In genomic region chr19:10852941-10853340, GRCh38 we compare ENCODE assay signal across 19 cellular contexts. TPM values are rescaled to one million over a fixed set of nuclear protein-coding genes. Genes with fewer than 3 reads are reported as not detected.
DNase-seq lines count a peak whose midpoint lies in the region; ATAC-seq, FAIRE-seq and TF ChIP-seq lines count a peak whose summit lies in the region.
"Had no signal": no experiment of that assay in that cellular context is flagged by ENCODE, and none has a peak within 500 bp of the region (broad histone marks: within the 10 kb centered on the region; RNA-seq: fewer than 3 reads in every experiment).

No MANE protein-coding gene starts in this region.

- H3K9me3 ChIP-seq in HepG2 (ENCODE audit: low read length) (no peaks in the 10 kb centered on the region), right lobe of liver (no peaks in the 10 kb centered on the region), K562 (replicated peaks; ENCODE audit: control insufficient read depth, insufficient read depth, low read depth, low read length) (no peaks in the 10 kb centered on the region)
- H3K9me3 ChIP-seq: A549; BLaER1 treated with 17β-estradiol and CSF1 and Interleukin-3, amounts not matched to agents 10 nM and 100 nM had no signal

- no peaks in the 10 kb centered on the region for H3K9me1 ChIP-seq in K562 (ENCODE audit: control insufficient read depth, insufficient read depth, low read length)

- intact Hi-C loops in HepG2 (cut with micrococcal nuclease; ENCODE audit: unreplicated experiment): no loop called here
- intact Hi-C loops in right lobe of liver (cut with DNase I): no loop called here
- intact Hi-C loops in K562 (cut with micrococcal nuclease): no loop called here

- TF ChIP-seq CTCF in HepG2 (CRISPR knock-in tag; IDR thresholded peaks at IDR 0.05): no peak
- TF ChIP-seq CTCF in right lobe of liver (IDR thresholded peaks at IDR 0.05): no peak
- TF ChIP-seq CTCF in K562 (IDR thresholded peaks at IDR 0.05 in 2 of 3, conservative IDR thresholded peaks at IDR 0.05 in 1 of 3; ENCODE audit: insufficient read depth in 2 of 3, low read depth in 1 of 3, low read length in 3 of 3): no peak

- in situ Hi-C loops in HepG2 (cut with HindIII; ENCODE audit: extremely low pct_ligation_motif_present, low pct_unique_long_range_greater_than_20kb): no loop called here
- in situ Hi-C loops in K562 (cut with MboI): no loop called here

- no peak overlapping the region for H3K4me3 ChIP-seq in HepG2 (replicated peaks in 1 of 3; ENCODE audit: insufficient read depth in 1 of 3, low read depth in 2 of 3, low read length in 3 of 3)
- no peak overlapping the region for H3K4me3 ChIP-seq in right lobe of liver
- no peak overlapping the region for H3K4me3 ChIP-seq in K562
- H3K4me3 ChIP-seq: A549; BLaER1 treated with 17β-estradiol and CSF1 and Interleukin-3, amounts not matched to agents 10 nM and 100 nM had no signal

- no peak for TF ChIP-seq POLR2A in HepG2 (IDR thresholded peaks at IDR 0.05; ENCODE audit: insufficient read depth in 1 of 2, low read depth in 2 of 2, low read length in 2 of 2)
- no peak for TF ChIP-seq POLR2A in right lobe of liver (IDR thresholded peaks at IDR 0.05)
- no peak for TF ChIP-seq POLR2A in K562 (conservative IDR thresholded peaks at IDR 0.05)

- no peaks in the 10 kb centered on the region for H3K36me3 ChIP-seq in HepG2 (replicated peaks in 1 of 2; ENCODE audit: control insufficient read depth in 1 of 2, insufficient read depth in 2 of 2, low read length in 2 of 2)
- no peaks in the 10 kb centered on the region for H3K36me3 ChIP-seq in right lobe of liver
- H3K36me3 ChIP-seq in K562 (ENCODE audit: control insufficient read depth, insufficient read depth, low read length): no peaks in the 10 kb centered on the region

- H3K4me2 ChIP-seq in HepG2 (ENCODE audit: low read depth, low read length) (0 out of 2 replicates have a peak overlapping the region, but pooled peaks have one; percentile 7), K562 (ENCODE audit: insufficient read depth, low read length) (no peak overlapping the region)
- H3K4me2 ChIP-seq: A549 had no signal

- H3K4me1 ChIP-seq in HepG2 (ENCODE audit: insufficient read depth, low read length) (peaks cover 36% of the 10 kb centered on the region), right lobe of liver (no peaks in the 10 kb centered on the region), K562 (replicated peaks in 1 of 2; ENCODE audit: control insufficient read depth in 2 of 2, insufficient read depth in 2 of 2, low read length in 2 of 2) (peaks cover 0 to 8% of the 10 kb centered on the region in 2 experiments; a peak in 1 of 5 replicates)
- H3K4me1 ChIP-seq: A549 had no signal

- no peak overlapping the region for H3K9ac ChIP-seq in HepG2 (ENCODE audit: insufficient read depth, low read depth, low read length)
- H3K9ac ChIP-seq in K562 (ENCODE audit: insufficient read depth in 1 of 2, low read depth in 2 of 2, low read length in 2 of 2): no peak overlapping the region
- H3K9ac ChIP-seq: BLaER1 treated with 17β-estradiol and CSF1 and Interleukin-3, amounts not matched to agents 10 nM and 100 nM had no signal

- WGBS in HepG2 (ENCODE audit: low lambda C conversion rate): 10% methylated on average over 7 of the region's 7 CpGs
- 17% methylated on average over 1 of the region's 7 CpGs for WGBS in right lobe of liver (ENCODE audit: insufficient coverage, low coverage, low lambda C conversion rate, missing lambda C conversion rate)
- WGBS in K562 (ENCODE audit: insufficient coverage, low coverage, missing lambda C conversion rate): 34% methylated on average over 7 of the region's 7 CpGs

- POLR2A ChIA-PET in HepG2 (lab: Yijun Ruan, JAX) (interaction anchor here (2.3 to 2.5 kb wide), 2 partner anchors 11 to 17 kb away, joined by 9 to 30 read pairs; partner anchors contain the start of gene TMED1), K562 (lab: Yijun Ruan, JAX) (interaction anchor here (0.9 to 1.1 kb wide), 2 partner anchors 13 to 32 kb away, joined by 3 to 4 read pairs; no protein-coding TSS in a partner anchor)

- H3K79me2 ChIP-seq in HepG2 (ENCODE audit: insufficient read depth, low read length): no peaks in the 10 kb centered on the region
- no peaks in the 10 kb centered on the region for H3K79me2 ChIP-seq in K562 (ENCODE audit: control insufficient read depth, insufficient read depth, low read length)

- H3K27me3 ChIP-seq in HepG2 (ENCODE audit: control insufficient read depth in 1 of 2, insufficient read depth in 2 of 2, low read length in 2 of 2) (no peaks in the 10 kb centered on the region; a peak in 1 of 5 replicates), right lobe of liver (no peaks in the 10 kb centered on the region), K562 (ENCODE audit: control insufficient read depth in 2 of 2, insufficient read depth in 2 of 2, low read length in 2 of 2) (no peaks in the 10 kb centered on the region)
- H3K27me3 ChIP-seq: BLaER1 treated with 17β-estradiol and CSF1 and Interleukin-3, amounts not matched to agents 10 nM and 100 nM had no signal

- FAIRE-seq in HepG2 (lab: Jason Lieb, UNC): no peak
- no peak for FAIRE-seq in K562 (lab: Jason Lieb, UNC)
- FAIRE-seq: A549, G401.6, GM12891, GM19239 had no signal

- H3K27ac ChIP-seq in HepG2 (ENCODE audit: extremely low read length, insufficient read depth, low read length) (no peak overlapping the region), right lobe of liver (no peak overlapping the region), K562 (ENCODE audit: extremely low read depth, low read depth, low read length) (no peak overlapping the region)
- H3K27ac ChIP-seq: 22Rv1; A549; BLaER1 treated with 17β-estradiol and CSF1 and Interleukin-3, amounts not matched to agents 10 nM and 100 nM; C4-2B had no signal

- H2AFZ ChIP-seq in HepG2 (ENCODE audit: low read length) (no peak overlapping the region), K562 (ENCODE audit: low read depth, low read length) (no peak overlapping the region)

- no TSS peak for BruUV-seq in HepG2 (replicated peaks; lab: Mats Ljungman, UMichigan)
- BruUV-seq in K562 (replicated peaks; lab: Mats Ljungman, UMichigan): no TSS peak

- ATAC-seq in HepG2: no peak
- ATAC-seq in right lobe of liver: no peak
- ATAC-seq in K562: no peak

- no peak for TF ChIP-seq RAD21 in HepG2 (CRISPR knock-in tag; IDR thresholded peaks at IDR 0.05)
- TF ChIP-seq RAD21 in K562 (CRISPR knock-in tag; conservative IDR thresholded peaks at IDR 0.05 in 1 of 2, IDR thresholded peaks at IDR 0.05 in 1 of 2): no peak

- CTCF ChIA-PET in HepG2 (lab: Yijun Ruan, JAX; ENCODE audit: low intra/inter-chr PET ratio, low total read pairs): no interaction called here
- CTCF ChIA-PET in K562 (lab: Yijun Ruan, JAX; ENCODE audit: low intra/inter-chr PET ratio): no interaction called here

- TF ChIP-seq EP300 in HepG2 (IDR thresholded peaks at IDR 0.05; ENCODE audit: low read depth in 2 of 2, low read length in 2 of 2) (no peak), HepG2 (CRISPR knock-in tag; IDR thresholded peaks at IDR 0.05; ENCODE audit: borderline replicate concordance) (no peak), K562 (IDR thresholded peaks at IDR 0.05; ENCODE audit: low read length) (no peak)

- no peak for DNase-seq in HepG2 (ENCODE audit: low spot score)
- no peak for DNase-seq in right lobe of liver
- no peak for DNase-seq in K562 (ENCODE audit: extremely low read depth in 1 of 4, low spot score in 3 of 4)
- no peak for DNase-seq in T-helper 2 cell
- no peak for DNase-seq in DMS 273 (lab: John Stamatoyannopoulos, UW; ENCODE audit: unreplicated experiment)
- DNase-seq: AML-193; CD4-positive, alpha-beta memory T cell; CD4-positive, CD25-positive, alpha-beta regulatory T cell; CD8-positive, alpha-beta memory T cell; COR-L47; DMS79 treated with DMSO at 0.1 percent for 48 hours; GF-D8 had no signal

- H4K20me1 ChIP-seq in HepG2 (ENCODE audit: insufficient read depth, low read length): no peaks in the 10 kb centered on the region
- no peaks in the 10 kb centered on the region for H4K20me1 ChIP-seq in K562 (replicated peaks; ENCODE audit: control insufficient read depth, insufficient read depth, low read length)
- H4K20me1 ChIP-seq: BLaER1 treated with 17β-estradiol and CSF1 and Interleukin-3, amounts not matched to agents 10 nM and 100 nM had no signal

RNA-seq across cellular contexts. Expression of gene C19orf38, which starts 4.7 kb away (rescaled TPM):
- not detected in 2 replicates for total RNA-seq in HepG2 (2016; rRNA removed; fragmentation: Illumina TruSeq; extraction: Trizol)
- not detected in 2 replicates for total RNA-seq in HepG2 (2016; cell fraction: cytosol; rRNA removed; fragmentation: Illumina TruSeq; extraction: Trizol; ENCODE audit: low read depth)
- total RNA-seq in HepG2 (2016; cell fraction: insoluble cytoplasmic fraction; rRNA removed; fragmentation: Illumina TruSeq; extraction: Trizol): not detected in 2 replicates
- 0.37 TPM in 1 of 2 replicates, not detected in the other for total RNA-seq in HepG2 (2016; cell fraction: membrane; rRNA removed; fragmentation: Illumina TruSeq; extraction: Trizol)
- total RNA-seq in HepG2 (2016; cell fraction: nucleus; rRNA removed; fragmentation: Illumina TruSeq; extraction: Trizol): not detected in 2 replicates
- 0.10 and 0.11 TPM in 2 replicates for polyA plus RNA-seq in HepG2 (2011; rRNA removed)
- polyA plus RNA-seq in HepG2 (2011; cell fraction: cytosol; rRNA removed): 0.09 TPM in 1 of 2 replicates, not detected in the other
- polyA plus RNA-seq in HepG2 (2011; cell fraction: nucleus; rRNA removed): not detected in 2 replicates
- polyA plus RNA-seq in HepG2 (2012): 0.12 TPM in 1 of 2 replicates, not detected in the other
- not detected in 2 replicates for polyA plus RNA-seq in HepG2 (2016; cell fraction: cytosol; fragmentation: Illumina TruSeq; extraction: Trizol; ENCODE audit: low read depth)
- polyA plus RNA-seq in HepG2 (2016; cell fraction: insoluble cytoplasmic fraction; fragmentation: Illumina TruSeq; extraction: Trizol; ENCODE audit: low read depth): not detected in 2 replicates
- 0.14 TPM in 1 of 2 replicates, not detected in the other for polyA plus RNA-seq in HepG2 (2016; cell fraction: membrane; fragmentation: Illumina TruSeq; extraction: Trizol; ENCODE audit: low read depth)
- polyA plus RNA-seq in HepG2 (2016; cell fraction: nucleus; fragmentation: Illumina TruSeq; extraction: Trizol; ENCODE audit: insufficient read depth, low read depth): not detected in 2 replicates
- polyA minus RNA-seq in HepG2 (2011; rRNA and poly(A)+ RNA removed; ENCODE audit: low replicate concordance): 0.49 TPM in 1 of 2 replicates, not detected in the other
- polyA minus RNA-seq in HepG2 (2011; cell fraction: cytosol; rRNA and poly(A)+ RNA removed): not detected in 2 replicates
- polyA minus RNA-seq in HepG2 (2011; cell fraction: nucleus; rRNA and poly(A)+ RNA removed): not detected in 2 replicates
- total RNA-seq in right lobe of liver: 1 to 10 TPM in 5 of 6 experiments, under 1 TPM in 1; 0.58 to 2.7 (median 1.4) TPM
- 0.83 TPM in 1 of 2 replicates, not detected in the other for total RNA-seq in K562 (2011; cell fraction: chromatin; rRNA removed; ENCODE audit: low replicate concordance)
- total RNA-seq in K562 (2011; cell fraction: nucleolus; rRNA removed): 0.50 TPM in 1 of 2 replicates, not detected in the other
- total RNA-seq in K562 (2011; cell fraction: nucleoplasm; rRNA removed): not detected in 2 replicates
- total RNA-seq in K562 (2014; rRNA removed): 0.16 TPM in 1 of 2 replicates, not detected in the other
- total RNA-seq in K562 (2014; rRNA removed; fragmentation: Illumina TruSeq; extraction: Trizol): not detected in 2 replicates
- not detected in 2 replicates for total RNA-seq in K562 (2015; rRNA removed; fragmentation: Illumina TruSeq; extraction: Trizol)
- total RNA-seq in K562 (2021): 0.18 and 0.29 TPM in 2 replicates
- 0.14 and 0.31 TPM in 2 replicates for polyA plus RNA-seq in K562 (2011; rRNA removed)
- 0.19 and 0.22 TPM in 2 replicates for polyA plus RNA-seq in K562 (2011; cell fraction: cytosol; rRNA removed)
- polyA plus RNA-seq in K562 (2011; cell fraction: nucleus; rRNA removed): 0.10 and 0.34 TPM in 2 replicates
- polyA plus RNA-seq in K562 (2012): 0.27 and 0.40 TPM in 2 replicates
- polyA plus RNA-seq in K562 (2014; fragmentation: Illumina TruSeq; extraction: Trizol): not detected in 2 replicates
- not detected for polyA plus RNA-seq in K562 (2014; fragmentation: Nextera tagmentation; extraction: Ambion mirVana)
- 0.53 TPM in 1 of 2 replicates, not detected in the other for polyA plus RNA-seq in K562 (2014; rRNA removed)
- not detected in 2 replicates for polyA minus RNA-seq in K562 (2011; rRNA and poly(A)+ RNA removed)
- not detected in 2 replicates for polyA minus RNA-seq in K562 (2011; cell fraction: cytosol; rRNA and poly(A)+ RNA removed)
- 0.27 and 0.56 TPM in 2 replicates for polyA minus RNA-seq in K562 (2011; cell fraction: nucleus; rRNA and poly(A)+ RNA removed)
- polyA plus RNA-seq: CD8-positive, alpha-beta memory T cell had no signal

RNA-seq across cellular contexts. Expression of gene TMED1, which starts 16.9 kb away (rescaled TPM):
- total RNA-seq in HepG2 (2016; rRNA removed; fragmentation: Illumina TruSeq; extraction: Trizol) (26.4 and 51.8 TPM in 2 replicates), right lobe of liver (10 to 100 TPM; 19.1 to 24.1 (median 21.7) TPM), K562 (2014; rRNA removed) (28.1 and 34.4 TPM in 2 replicates), K562 (2014; rRNA removed; fragmentation: Illumina TruSeq; extraction: Trizol) (7.4 and 8.0 TPM in 2 replicates), K562 (2015; rRNA removed; fragmentation: Illumina TruSeq; extraction: Trizol) (22.7 and 23.5 TPM in 2 replicates), K562 (2021) (25.5 and 28.2 TPM in 2 replicates)
- 16.7 and 20.2 TPM in 2 replicates for total RNA-seq in HepG2 (2016; cell fraction: cytosol; rRNA removed; fragmentation: Illumina TruSeq; extraction: Trizol; ENCODE audit: low read depth)
- 27.5 and 55.8 TPM in 2 replicates for total RNA-seq in HepG2 (2016; cell fraction: insoluble cytoplasmic fraction; rRNA removed; fragmentation: Illumina TruSeq; extraction: Trizol)
- 28.1 and 29.2 TPM in 2 replicates for total RNA-seq in HepG2 (2016; cell fraction: membrane; rRNA removed; fragmentation: Illumina TruSeq; extraction: Trizol)
- 33.0 and 36.4 TPM in 2 replicates for total RNA-seq in HepG2 (2016; cell fraction: nucleus; rRNA removed; fragmentation: Illumina TruSeq; extraction: Trizol)
- polyA plus RNA-seq in HepG2 (2011; rRNA removed) (48.3 and 59.9 TPM in 2 replicates), K562 (2011; rRNA removed) (26.1 and 27.9 TPM in 2 replicates), K562 (2014; fragmentation: Illumina TruSeq; extraction: Trizol) (9.6 and 18.6 TPM in 2 replicates), K562 (2014; fragmentation: Nextera tagmentation; extraction: Ambion mirVana) (1 to 10 TPM in 1 of 2 experiments, under 1 TPM in 1; 0.86 to 5.9 TPM), K562 (2014; rRNA removed) (29.3 and 30.2 TPM in 2 replicates)
- polyA plus RNA-seq in HepG2 (2011; cell fraction: cytosol; rRNA removed): 79.8 and 90.0 TPM in 2 replicates
- 24.7 and 26.9 TPM in 2 replicates for polyA plus RNA-seq in HepG2 (2011; cell fraction: nucleus; rRNA removed)
- polyA plus RNA-seq in HepG2 (2012): 25.8 and 36.4 TPM in 2 replicates
- 15.9 and 17.5 TPM in 2 replicates for polyA plus RNA-seq in HepG2 (2016; cell fraction: cytosol; fragmentation: Illumina TruSeq; extraction: Trizol; ENCODE audit: low read depth)
- 22.0 and 23.3 TPM in 2 replicates for polyA plus RNA-seq in HepG2 (2016; cell fraction: insoluble cytoplasmic fraction; fragmentation: Illumina TruSeq; extraction: Trizol; ENCODE audit: low read depth)
- 17.1 and 19.3 TPM in 2 replicates for polyA plus RNA-seq in HepG2 (2016; cell fraction: membrane; fragmentation: Illumina TruSeq; extraction: Trizol; ENCODE audit: low read depth)
- 53.0 and 55.2 TPM in 2 replicates for polyA plus RNA-seq in HepG2 (2016; cell fraction: nucleus; fragmentation: Illumina TruSeq; extraction: Trizol; ENCODE audit: insufficient read depth, low read depth)
- polyA minus RNA-seq in HepG2 (2011; rRNA and poly(A)+ RNA removed; ENCODE audit: low replicate concordance): 28.9 and 40.3 TPM in 2 replicates
- polyA minus RNA-seq in HepG2 (2011; cell fraction: cytosol; rRNA and poly(A)+ RNA removed): 17.3 and 19.4 TPM in 2 replicates
- polyA minus RNA-seq in HepG2 (2011; cell fraction: nucleus; rRNA and poly(A)+ RNA removed): 7.7 and 10.1 TPM in 2 replicates
- 12.5 and 36.8 TPM in 2 replicates for total RNA-seq in K562 (2011; cell fraction: chromatin; rRNA removed; ENCODE audit: low replicate concordance)
- 63.2 and 77.4 TPM in 2 replicates for total RNA-seq in K562 (2011; cell fraction: nucleolus; rRNA removed)
- 32.4 and 49.3 TPM in 2 replicates for total RNA-seq in K562 (2011; cell fraction: nucleoplasm; rRNA removed)
- 33.2 and 47.1 TPM in 2 replicates for polyA plus RNA-seq in K562 (2011; cell fraction: cytosol; rRNA removed)
- polyA plus RNA-seq in K562 (2011; cell fraction: nucleus; rRNA removed): 10.9 and 12.8 TPM in 2 replicates
- 28.9 and 42.7 TPM in 2 replicates for polyA plus RNA-seq in K562 (2012)
- polyA minus RNA-seq in K562 (2011; rRNA and poly(A)+ RNA removed): 11.8 and 20.7 TPM in 2 replicates
- 14.7 and 14.8 TPM in 2 replicates for polyA minus RNA-seq in K562 (2011; cell fraction: cytosol; rRNA and poly(A)+ RNA removed)
- polyA minus RNA-seq in K562 (2011; cell fraction: nucleus; rRNA and poly(A)+ RNA removed): 4.3 and 6.6 TPM in 2 replicates

RNA-seq across cellular contexts. Expression of gene CARM1, which starts 18.4 kb away (rescaled TPM):
- 21.9 and 27.6 TPM in 2 replicates for total RNA-seq in HepG2 (2016; rRNA removed; fragmentation: Illumina TruSeq; extraction: Trizol)
- 8.8 and 9.4 TPM in 2 replicates for total RNA-seq in HepG2 (2016; cell fraction: cytosol; rRNA removed; fragmentation: Illumina TruSeq; extraction: Trizol; ENCODE audit: low read depth)
- total RNA-seq in HepG2 (2016; cell fraction: insoluble cytoplasmic fraction; rRNA removed; fragmentation: Illumina TruSeq; extraction: Trizol): 18.6 and 27.9 TPM in 2 replicates
- total RNA-seq in HepG2 (2016; cell fraction: membrane; rRNA removed; fragmentation: Illumina TruSeq; extraction: Trizol): 21.1 and 24.7 TPM in 2 replicates
- 16.8 and 18.1 TPM in 2 replicates for total RNA-seq in HepG2 (2016; cell fraction: nucleus; rRNA removed; fragmentation: Illumina TruSeq; extraction: Trizol)
- polyA plus RNA-seq in HepG2 (2011; rRNA removed): 53.0 and 55.8 TPM in 2 replicates
- 27.6 and 51.7 TPM in 2 replicates for polyA plus RNA-seq in HepG2 (2011; cell fraction: cytosol; rRNA removed)
- 83.1 and 120 TPM in 2 replicates for polyA plus RNA-seq in HepG2 (2011; cell fraction: nucleus; rRNA removed)
- polyA plus RNA-seq in HepG2 (2012): 33.4 and 44.2 TPM in 2 replicates
- polyA plus RNA-seq in HepG2 (2016; cell fraction: cytosol; fragmentation: Illumina TruSeq; extraction: Trizol; ENCODE audit: low read depth): 12.8 and 12.9 TPM in 2 replicates
- 41.9 and 59.7 TPM in 2 replicates for polyA plus RNA-seq in HepG2 (2016; cell fraction: insoluble cytoplasmic fraction; fragmentation: Illumina TruSeq; extraction: Trizol; ENCODE audit: low read depth)
- 29.0 and 31.4 TPM in 2 replicates for polyA plus RNA-seq in HepG2 (2016; cell fraction: membrane; fragmentation: Illumina TruSeq; extraction: Trizol; ENCODE audit: low read depth)
- polyA plus RNA-seq in HepG2 (2016; cell fraction: nucleus; fragmentation: Illumina TruSeq; extraction: Trizol; ENCODE audit: insufficient read depth, low read depth): 54.5 and 65.3 TPM in 2 replicates
- 34.3 and 76.6 TPM in 2 replicates for polyA minus RNA-seq in HepG2 (2011; rRNA and poly(A)+ RNA removed; ENCODE audit: low replicate concordance)
- 18.8 and 19.0 TPM in 2 replicates for polyA minus RNA-seq in HepG2 (2011; cell fraction: cytosol; rRNA and poly(A)+ RNA removed)
- 16.2 and 20.0 TPM in 2 replicates for polyA minus RNA-seq in HepG2 (2011; cell fraction: nucleus; rRNA and poly(A)+ RNA removed)
- 10 to 100 TPM; 13.7 to 20.5 (median 17.5) TPM for total RNA-seq in right lobe of liver
- 50.4 and 92.7 TPM in 2 replicates for total RNA-seq in K562 (2011; cell fraction: chromatin; rRNA removed; ENCODE audit: low replicate concordance)
- total RNA-seq in K562 (2011; cell fraction: nucleolus; rRNA removed): 57.5 and 60.4 TPM in 2 replicates
- 52.4 and 52.6 TPM in 2 replicates for total RNA-seq in K562 (2011; cell fraction: nucleoplasm; rRNA removed)
- 31.9 and 41.8 TPM in 2 replicates for total RNA-seq in K562 (2014; rRNA removed)
- 14.1 and 18.6 TPM in 2 replicates for total RNA-seq in K562 (2014; rRNA removed; fragmentation: Illumina TruSeq; extraction: Trizol)
- total RNA-seq in K562 (2015; rRNA removed; fragmentation: Illumina TruSeq; extraction: Trizol): 25.2 and 27.1 TPM in 2 replicates
- 86.0 and 86.3 TPM in 2 replicates for total RNA-seq in K562 (2021)
- 29.7 and 54.8 TPM in 2 replicates for polyA plus RNA-seq in K562 (2011; rRNA removed)
- 39.1 and 73.7 TPM in 2 replicates for polyA plus RNA-seq in K562 (2011; cell fraction: cytosol; rRNA removed)
- 61.7 and 77.2 TPM in 2 replicates for polyA plus RNA-seq in K562 (2011; cell fraction: nucleus; rRNA removed)
- 54.2 and 71.7 TPM in 2 replicates for polyA plus RNA-seq in K562 (2012)
- polyA plus RNA-seq in K562 (2014; fragmentation: Illumina TruSeq; extraction: Trizol): 59.8 and 73.9 TPM in 2 replicates
- polyA plus RNA-seq in K562 (2014; fragmentation: Nextera tagmentation; extraction: Ambion mirVana): under 1 TPM; 0.36 to 0.65 TPM
- 49.1 and 56.5 TPM in 2 replicates for polyA plus RNA-seq in K562 (2014; rRNA removed)
- 20.6 and 23.7 TPM in 2 replicates for polyA minus RNA-seq in K562 (2011; rRNA and poly(A)+ RNA removed)
- polyA minus RNA-seq in K562 (2011; cell fraction: cytosol; rRNA and poly(A)+ RNA removed): 32.6 and 45.6 TPM in 2 replicates
- polyA minus RNA-seq in K562 (2011; cell fraction: nucleus; rRNA and poly(A)+ RNA removed): 13.1 and 18.4 TPM in 2 replicates

Comparison
In these comparisons a context has a peak if more than half of its experiments do, and no peak if none do; other contexts are left out.
1. Of the 241 proteins assayed by ChIP-seq in both HepG2 and K562: peak only in HepG2: CEBPG; only in K562: none; in both: CEBPB and ZNF121; in neither: 238.